Comparison of ENCODE assay signal across 24 cellular contexts in the genomic region with DNA sequence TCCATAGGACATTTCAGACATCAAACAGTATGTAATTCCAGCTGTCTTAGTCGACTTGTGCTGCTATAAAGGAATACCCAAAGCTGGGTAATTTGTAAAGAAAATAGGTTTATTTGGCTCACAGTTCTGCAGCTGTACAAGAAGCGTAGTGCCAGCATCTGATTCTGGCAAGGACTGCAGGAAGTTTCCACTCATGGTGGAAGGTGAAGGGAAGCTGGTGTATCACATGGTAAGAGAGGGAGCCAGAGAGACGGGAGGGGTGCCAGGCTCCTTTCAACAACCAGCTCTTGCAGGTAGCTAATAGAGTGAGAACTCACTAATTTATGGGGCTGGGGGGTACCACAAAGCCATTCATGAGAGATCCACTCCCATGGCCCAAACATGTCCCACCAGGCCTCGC.
"Had no signal": no experiment of that assay in that cellular context is flagged by ENCODE, and none has a peak within 500 bp of the region (broad histone marks: within the 10 kb centered on the region; RNA-seq: fewer than 3 reads in every experiment).

No MANE protein-coding gene starts in this region.

- H3K27me3 ChIP-seq: neutrophil, sigmoid colon, stomach, thyroid gland, tibial nerve, upper lobe of left lung had no signal

- H3K36me3 ChIP-seq: neutrophil, pancreas, prostate gland, right lobe of liver, sigmoid colon, stomach, thoracic aorta, thyroid gland, tibial nerve, upper lobe of left lung had no signal

- ATAC-seq: naive thymus-derived CD4-positive, alpha-beta T cell; natural killer cell; pancreas; right cardiac atrium; right lobe of liver; stimulated activated effector memory CD8-positive, alpha-beta T cell treated with anti-CD3 and anti-CD28 coated beads, Interleukin-12 subunit alpha, Interleukin-12 subunit beta, amount 100 ng/mL, for 72 hours; stimulated activated naive B cell treated with anti-CD40 and anti-IgM and Interleukin-4, amounts not matched to agents 10 μg/mL and 1 μg/mL and 100 μg/mL, for 72 hours had no signal

- H3K4me3 ChIP-seq: pancreas, prostate gland, right lobe of liver, sigmoid colon, stomach, thoracic aorta, thyroid gland, tibial nerve, upper lobe of left lung had no signal

- H3K27ac ChIP-seq: neutrophil, pancreas, prostate gland, right lobe of liver, sigmoid colon, stomach, thoracic aorta, thyroid gland, tibial nerve, upper lobe of left lung had no signal

- DNase-seq: naive thymus-derived CD4-positive, alpha-beta T cell; natural killer cell; nucleus accumbens; pancreas; retina; right lobe of liver; sigmoid colon; small intestine; stimulated activated CD4-positive, alpha-beta T cell treated with anti-CD3 and anti-CD28 coated beads, Interleukin-15, amount 100 ng/mL, for 24 hours; stimulated activated CD4-positive, alpha-beta T cell treated with anti-CD3 and anti-CD28 coated beads, Interleukin-2, amount 100 ng/mL, for 24 hours; stimulated activated CD4-positive, alpha-beta T cell treated with anti-CD3 and anti-CD28 coated beads, Interleukin-2, amount 100 ng/mL, for 48 hours; stimulated activated CD4-positive, alpha-beta T cell treated with anti-CD3 and anti-CD28 coated beads, Interleukin-4, amount 100 ng/mL, for 24 hours; stimulated activated naive B cell treated with anti-CD40 and anti-IgM and Interleukin-4, amounts not matched to agents 10 μg/mL and 1 μg/mL and 100 μg/mL, for 72 hours; stimulated activated naive CD4-positive, alpha-beta T cell treated with Interleukin-2 at 50 U/mL for 16 hours; stomach; thyroid gland; trophoblast cell; upper lobe of left lung had no signal

- H3K9me3 ChIP-seq: neutrophil, pancreas, prostate gland, right lobe of liver, sigmoid colon, stomach, thoracic aorta, thyroid gland, tibial nerve, upper lobe of left lung had no signal

- H3K4me1 ChIP-seq: pancreas, prostate gland, right lobe of liver, sigmoid colon, stomach, thyroid gland, tibial nerve, upper lobe of left lung had no signal
